1 cellular context compared by ENCODE assay signal in the genomic region with DNA sequence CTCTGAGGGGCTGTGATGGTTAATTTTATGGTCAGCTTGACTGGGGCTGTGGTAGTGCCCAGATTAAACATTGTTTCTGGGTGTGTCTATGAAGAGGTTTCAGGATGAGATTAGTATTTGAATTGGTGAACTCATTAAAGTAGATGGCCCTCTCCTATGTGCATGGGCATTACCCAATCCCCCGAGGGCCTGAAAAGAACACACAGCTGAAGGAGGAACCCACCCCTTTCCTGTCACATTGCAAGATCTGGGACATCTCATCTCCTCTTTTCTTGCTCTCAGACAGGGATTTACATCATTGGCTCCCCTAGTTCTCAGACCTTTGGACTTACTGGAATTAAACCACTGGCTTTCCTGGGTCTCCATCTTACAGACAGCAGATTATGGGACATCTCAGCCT.
TF ChIP-seq lines count a peak whose summit lies in the region.

No MANE protein-coding gene starts in this region.

TF ChIP-seq in A549, 52 proteins besides CTCF, POLR2A, EP300 and RAD21:
- no peak for TF ChIP-seq REST (IDR thresholded peaks at IDR 0.05)
- TF ChIP-seq HEYL (CRISPR knock-in tag; IDR thresholded peaks at IDR 0.05): no peak
- no peak for TF ChIP-seq ZFP36 (IDR thresholded peaks at IDR 0.05; ENCODE audit: borderline replicate concordance, partially characterized antibody)
- no peak for TF ChIP-seq RFX5 (IDR thresholded peaks at IDR 0.05)
- TF ChIP-seq, protein P1, sequence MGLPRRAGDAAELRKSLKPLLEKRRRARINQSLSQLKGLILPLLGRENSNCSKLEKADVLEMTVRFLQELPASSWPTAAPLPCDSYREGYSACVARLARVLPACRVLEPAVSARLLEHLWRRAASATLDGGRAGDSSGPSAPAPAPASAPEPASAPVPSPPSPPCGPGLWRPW (IDR thresholded peaks at IDR 0.05): no peak
- no peak for TF ChIP-seq MAFK (IDR thresholded peaks at IDR 0.05; ENCODE audit: partially characterized antibody)
- no peak for TF ChIP-seq HOXA7 (CRISPR knock-in tag; IDR thresholded peaks at IDR 0.05)
- TF ChIP-seq NFE2L2 (conservative IDR thresholded peaks at IDR 0.05; ENCODE audit: low read length): no peak
- TF ChIP-seq CBX8 (IDR thresholded peaks at IDR 0.05): no peak
- TF ChIP-seq NPAS2 (CRISPR knock-in tag; IDR thresholded peaks at IDR 0.05; ENCODE audit: borderline replicate concordance): no peak
- no peak for TF ChIP-seq FOXS1 (CRISPR knock-in tag; IDR thresholded peaks at IDR 0.05)
TF ChIP-seq in A549: peak in this region for 0.
